ENCODE assay signal across 1 cellular context in genomic region chr10:71342850-71343773, GRCh38.
TF ChIP-seq lines count a peak whose summit lies in the region.

No MANE protein-coding gene starts in this region.

TF ChIP-seq in HepG2, 621 proteins besides CTCF, POLR2A, EP300 and RAD21 (continued from another document):
- 0 out of 2 replicates have a peak, but pooled peaks have one; percentile 13 for TF ChIP-seq GATAD2A (CRISPR knock-in tag; IDR thresholded peaks at IDR 0.05)
- peak; percentile 80 for TF ChIP-seq ZNF121 (CRISPR knock-in tag; IDR thresholded peaks at IDR 0.05)
- peak; percentile 86 for TF ChIP-seq BCL6 (CRISPR knock-in tag; IDR thresholded peaks at IDR 0.05)
- TF ChIP-seq RERE (CRISPR knock-in tag; IDR thresholded peaks at IDR 0.05; ENCODE audit: low read depth): peak; percentile 74; the same call in 1 of the 2 replicates
- peak; percentile 51; the same call in 1 of the 2 replicates for TF ChIP-seq TFAP4 (IDR thresholded peaks at IDR 0.05; ENCODE audit: borderline replicate concordance, low read depth)
- TF ChIP-seq TBX2 (CRISPR knock-in tag; IDR thresholded peaks at IDR 0.05; ENCODE audit: borderline replicate concordance): peak; percentile 92
- no peak for TF ChIP-seq SALL2 (CRISPR knock-in tag; IDR thresholded peaks at IDR 0.05)
- 0 out of 2 replicates have a peak, but pooled peaks have one; percentile 29 for TF ChIP-seq SP5 (CRISPR knock-in tag; IDR thresholded peaks at IDR 0.05; ENCODE audit: borderline replicate concordance, low read depth)
- no peak for TF ChIP-seq HOXA3 (CRISPR knock-in tag; IDR thresholded peaks at IDR 0.05)
- peak; percentile 12; the same call in 1 of the 2 replicates for TF ChIP-seq HNF4A (CRISPR knock-in tag; IDR thresholded peaks at IDR 0.05)
- 0 out of 2 replicates have a peak, but pooled peaks have one; percentile 60 for TF ChIP-seq ZNF503 (CRISPR knock-in tag; IDR thresholded peaks at IDR 0.05)
- no peak for TF ChIP-seq RELA (CRISPR knock-in tag; IDR thresholded peaks at IDR 0.05)
- TF ChIP-seq NR2F6 (IDR thresholded peaks at IDR 0.05): peak; percentile 87
- peak; percentile 45; the same call in 1 of the 2 replicates for TF ChIP-seq NR2F6 (CRISPR knock-in tag; IDR thresholded peaks at IDR 0.05)
- no peak for TF ChIP-seq ZNF567 (CRISPR knock-in tag; IDR thresholded peaks at IDR 0.05; ENCODE audit: borderline replicate concordance)
- peak; percentile 78; the same call in 1 of the 2 replicates for TF ChIP-seq TBX3 (IDR thresholded peaks at IDR 0.05; ENCODE audit: borderline replicate concordance)
- 0 out of 2 replicates have a peak, but pooled peaks have one; percentile 31 for TF ChIP-seq ZSCAN22 (CRISPR knock-in tag; IDR thresholded peaks at IDR 0.05)
- no peak for TF ChIP-seq PRMT3 (CRISPR knock-in tag; IDR thresholded peaks at IDR 0.05; ENCODE audit: borderline replicate concordance, low read depth)
- peak; percentile 30; the same call in 1 of the 2 replicates for TF ChIP-seq MED1 (CRISPR knock-in tag; IDR thresholded peaks at IDR 0.05)
- peak; percentile 37; the same call in 1 of the 2 replicates for TF ChIP-seq PAXIP1 (CRISPR knock-in tag; conservative IDR thresholded peaks at IDR 0.05)
- no peak for TF ChIP-seq SNAPC2 (CRISPR knock-in tag; IDR thresholded peaks at IDR 0.05)
- no peak for TF ChIP-seq FOXO4 (CRISPR knock-in tag; conservative IDR thresholded peaks at IDR 0.05)
- peak; percentile 30; the same call in 1 of the 2 replicates for TF ChIP-seq KAT8 (CRISPR knock-in tag; IDR thresholded peaks at IDR 0.05)
- TF ChIP-seq ZBTB43 (CRISPR knock-in tag; conservative IDR thresholded peaks at IDR 0.05): peak; percentile 91
- TF ChIP-seq SKI (IDR thresholded peaks at IDR 0.05; ENCODE audit: partially characterized antibody): peak; percentile 51
- TF ChIP-seq HDAC2 (CRISPR knock-in tag; IDR thresholded peaks at IDR 0.05): peak; percentile 12; the same call in 1 of the 2 replicates
- 0 out of 2 replicates have a peak, but pooled peaks have one; percentile 58 for TF ChIP-seq NR2F2 (IDR thresholded peaks at IDR 0.05; ENCODE audit: borderline replicate concordance, low read depth)
- TF ChIP-seq ZFP1 (CRISPR knock-in tag; IDR thresholded peaks at IDR 0.05): no peak
TF ChIP-seq in HepG2: peak in this region for 52.
